Comparison of ENCODE assay signal across 9 cellular contexts in genomic region chr11:72736452-72737069, GRCh38. TPM values are rescaled to one million over a fixed set of nuclear protein-coding genes. Genes with fewer than 3 reads are reported as not detected.
DNase-seq lines count a peak whose midpoint lies in the region; ATAC-seq, FAIRE-seq and TF ChIP-seq lines count a peak whose summit lies in the region.
"Had no signal": no experiment of that assay in that cellular context is flagged by ENCODE, and none has a peak within 500 bp of the region (broad histone marks: within the 10 kb centered on the region; RNA-seq: fewer than 3 reads in every experiment).

No MANE protein-coding gene starts in this region.

- no peak for TF ChIP-seq CTCF in CD14-positive monocyte (IDR thresholded peaks at IDR 0.05)
- no peak for TF ChIP-seq CTCF in esophagus muscularis mucosa (IDR thresholded peaks at IDR 0.05)
- no peak for TF ChIP-seq CTCF in pancreas (IDR thresholded peaks at IDR 0.05)
- TF ChIP-seq CTCF in vagina (IDR thresholded peaks at IDR 0.05): no peak

- peaks cover 26 to 86% (median 82%) of the 10 kb centered on the region in 4 donors for H3K4me1 ChIP-seq in esophagus muscularis mucosa
- no peaks in the 10 kb centered on the region for H3K4me1 ChIP-seq in pancreas
- peaks cover 43% of the 10 kb centered on the region for H3K4me1 ChIP-seq in vagina
- H3K4me1 ChIP-seq in HAP-1: no peaks in the 10 kb centered on the region

- no peak for TF ChIP-seq POLR2A in esophagus muscularis mucosa (IDR thresholded peaks at IDR 0.05; ENCODE audit: low read depth)
- no peak for TF ChIP-seq POLR2A in vagina (IDR thresholded peaks at IDR 0.05)

- H3K36me3 Mint-ChIP-seq in CD14-positive monocyte: peaks cover 41 to 55% of the 10 kb centered on the region in 2 donors

- H3K27ac Mint-ChIP-seq in CD14-positive monocyte: peak overlapping the region; percentile 100

- no peaks in the 10 kb centered on the region for H3K36me3 ChIP-seq in esophagus muscularis mucosa
- no peaks in the 10 kb centered on the region for H3K36me3 ChIP-seq in pancreas
- no peaks in the 10 kb centered on the region for H3K36me3 ChIP-seq in vagina
- no peaks in the 10 kb centered on the region for H3K36me3 ChIP-seq in HAP-1 (replicated peaks)

- peak in 3 of 4 donors; percentile 36 to 69 (median 63) for ATAC-seq in pancreas

- H3K27me3 ChIP-seq in esophagus muscularis mucosa: no peaks in the 10 kb centered on the region
- H3K27me3 ChIP-seq in pancreas: no peaks in the 10 kb centered on the region
- no peaks in the 10 kb centered on the region for H3K27me3 ChIP-seq in vagina
- H3K27me3 ChIP-seq in HAP-1 (ENCODE audit: low read depth): no peaks in the 10 kb centered on the region

- FAIRE-seq in pancreas (lab: Jason Lieb, UNC): no peak
- FAIRE-seq: endometrium had no signal

- peak; percentile 99 for DNase-seq in CD14-positive monocyte (ENCODE audit: low spot score)
- peak; percentile 67 for DNase-seq in NAMALWA (ENCODE audit: low spot score)
- peak; percentile 40 to 53 for DNase-seq in activated CD8-positive, alpha-beta memory T cell treated with anti-CD3 and anti-CD28 coated beads for 1 hour (ENCODE audit: extremely low read depth in 1 of 2, low read depth in 1 of 2)
- DNase-seq in esophagus muscularis mucosa (ENCODE audit: extremely low spot score): no peak
- peak in 3 of 6 donors; percentile 11 to 68 (median 39) for DNase-seq in pancreas
- no peak for DNase-seq in vagina (ENCODE audit: extremely low spot score in 2 of 2)
- no peak for DNase-seq in iPS-NIHi11 (ENCODE audit: low spot score)
- DNase-seq in HAP-1 (ENCODE audit: low spot score in 2 of 2): no peak

- H3K9me3 ChIP-seq in esophagus muscularis mucosa: no peaks in the 10 kb centered on the region
- no peaks in the 10 kb centered on the region for H3K9me3 ChIP-seq in pancreas
- H3K9me3 ChIP-seq in vagina: no peaks in the 10 kb centered on the region
- H3K9me3 ChIP-seq in HAP-1: no peaks in the 10 kb centered on the region

- no peak overlapping the region for H3K4me3 ChIP-seq in esophagus muscularis mucosa
- H3K4me3 ChIP-seq in pancreas: no peak overlapping the region
- H3K4me3 ChIP-seq in vagina: no peak overlapping the region
- no peak overlapping the region for H3K4me3 ChIP-seq in HAP-1

- H3K27me3 Mint-ChIP-seq in CD14-positive monocyte (ENCODE audit: low read depth in 3 of 3): peaks cover 0 to 4% (median 2%) of the 10 kb centered on the region in 3 donors

- H3K4me1 Mint-ChIP-seq in CD14-positive monocyte: peaks cover 87% of the 10 kb centered on the region

- peaks cover 0 to 9% (median 3%) of the 10 kb centered on the region in 7 donors for H3K9me3 Mint-ChIP-seq in CD14-positive monocyte

- H3K27ac ChIP-seq in esophagus muscularis mucosa (replicated peaks in 1 of 4): peak overlapping the region; percentile 64 to 77 (median 66)
- peak overlapping the region in 2 of 4 donors; percentile 46 to 48 for H3K27ac ChIP-seq in pancreas
- H3K27ac ChIP-seq in vagina: peak overlapping the region; percentile 42

- TF ChIP-seq EP300 in esophagus muscularis mucosa (IDR thresholded peaks at IDR 0.05): no peak

- intact Hi-C loops in CD14-positive monocyte (cut with micrococcal nuclease): loop anchor here (5.0 kb wide), 2 partner anchors 56 to 76 kb away; partner anchors contain the start of genes ATG16L2 (in 1 of the 2) and STARD10 (in 1 of the 2)
- intact Hi-C loops in esophagus muscularis mucosa (cut with DNase I): no loop called here
- intact Hi-C loops in pancreas (cut with DNase I): no loop called here
- intact Hi-C loops in vagina (cut with DNase I): no loop called here

- H3K4me3 Mint-ChIP-seq in CD14-positive monocyte: peak overlapping the region; percentile 97 to 99

- in situ Hi-C loops in HAP-1 (cut with MboI; ENCODE audit: low sequenced_read_pairs): no loop called here

- whole genome bisulfite sequencing in esophagus muscularis mucosa: 22% methylated on average over 4 of the region's 5 CpGs
- 49 to 61% methylated on average over 5 of the region's 5 CpGs for WGBS in pancreas, 2 donors

RNA-seq across cellular contexts. Expression of gene ARAP1, which starts 15.6 kb away (rescaled TPM):
- 10 to 100 TPM; 48.7 to 79.0 TPM for polyA plus RNA-seq in CD14-positive monocyte
- total RNA-seq in esophagus muscularis mucosa: 100 to 1,000 TPM in 3 of 4 donors, 10 to 100 TPM in 1; 83.7 to 115 (median 110) TPM
- 10 to 100 TPM; 21.5 to 72.0 (median 34.4) TPM for total RNA-seq in pancreas
- polyA plus RNA-seq in pancreas: 10 to 100 TPM; 69.1 to 73.5 TPM
- 59.2 TPM for total RNA-seq in vagina

RNA-seq across cellular contexts. Expression of gene STARD10, which starts 57.3 kb away (rescaled TPM):
- polyA plus RNA-seq in CD14-positive monocyte (10 to 100 TPM; 13.6 to 15.4 TPM), pancreas (100 to 1,000 TPM; 201 to 366 TPM)
- total RNA-seq in esophagus muscularis mucosa (10 to 100 TPM; 26.6 to 75.4 (median 58.1) TPM), pancreas (100 to 1,000 TPM in 5 of 6 donors, 10 to 100 TPM in 1; 99.5 to 187 (median 153) TPM), vagina (75.9 TPM)

Comparison
In these comparisons a context has a peak if more than half of its experiments do, and no peak if none do; other contexts are left out.
1. DNase-seq: peak in CD14-positive monocyte (single experiment), NAMALWA (single experiment) and activated CD8-positive, alpha-beta memory T cell treated with anti-CD3 and anti-CD28 coated beads for 1 hour (2 of 2); none in esophagus muscularis mucosa (single experiment), vagina (0 of 2), iPS-NIHi11 (single experiment) and HAP-1 (0 of 2).
2. intact Hi-C loops: an anchor here in CD14-positive monocyte (5.0 kb wide); none called in esophagus muscularis mucosa, pancreas and vagina.